1 cellular context compared by ENCODE assay signal in the genomic region with DNA sequence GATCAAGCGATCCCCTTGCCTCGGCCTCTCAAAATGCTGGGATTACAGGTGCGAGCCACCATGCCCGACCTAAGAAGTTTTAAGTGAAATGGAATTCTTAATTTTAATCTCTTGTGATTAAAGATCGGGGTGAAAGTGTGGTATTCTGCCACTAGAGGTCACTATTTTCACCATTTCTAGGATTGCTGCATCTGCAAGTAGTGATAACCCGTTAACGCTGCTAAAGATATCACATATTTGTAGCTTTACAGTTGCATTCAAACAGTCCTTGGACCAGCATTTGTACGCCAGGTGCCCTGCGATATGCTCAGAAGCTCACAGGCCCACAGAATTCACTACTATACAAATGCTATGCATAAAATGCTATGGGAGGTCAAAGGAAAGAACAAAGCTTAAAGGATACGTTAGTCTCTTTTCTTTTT.
TF ChIP-seq lines count a peak whose summit lies in the region.

No MANE protein-coding gene starts in this region.

TF ChIP-seq in GM12878, 131 proteins besides CTCF, POLR2A, EP300 and RAD21:
- TF ChIP-seq SMC3 (IDR thresholded peaks at IDR 0.05; ENCODE audit: borderline replicate concordance, low read length) (peak; percentile 67; the same call in 1 of the 2 replicates), YBX1 (IDR thresholded peaks at IDR 0.05) (no peak)
